Comparison of ENCODE assay signal across 34 cellular contexts in genomic region chr6:145260491-145260890, GRCh38.
"Had no signal": no experiment of that assay in that cellular context is flagged by ENCODE, and none has a peak within 500 bp of the region (broad histone marks: within the 10 kb centered on the region; RNA-seq: fewer than 3 reads in every experiment).

No MANE protein-coding gene starts in this region.

- H3K27ac ChIP-seq: KMS-11 had no signal

- H3K4me2 ChIP-seq: KMS-11 had no signal

- H3K9me3 ChIP-seq: MG63 had no signal

- DNase-seq: Karpas-422, Kasumi-1, MG63, MM.1S, MV-4-11, NCI-H1048, NCI-H1092, NCI-H1092 treated with DMSO at 0.1 percent for 48 hours, NCI-H1105, NCI-H1105 treated with DMSO at 0.1 percent for 48 hours, NCI-H1417, NCI-H1417 treated with DMSO at 0.1 percent for 48 hours, NCI-H1436, NCI-H1436 treated with DMSO at 0.1 percent for 48 hours, NCI-H146, NCI-H1694, NCI-H1694 treated with DMSO at 0.1 percent for 48 hours, NCI-H187, NCI-H187 treated with DMSO at 0.1 percent for 48 hours, NCI-H1930, NCI-H2029, NCI-H2029 treated with DMSO at 0.1 percent for 48 hours, NCI-H2081, NCI-H2081 treated with DMSO at 0.1 percent for 48 hours, NCI-H2107, NCI-H2171, NCI-H2171 treated with DMSO at 0.1 percent for 48 hours, NCI-H2227 treated with DMSO at 0.1 percent for 48 hours, NCI-H226, NCI-H345, NCI-H446, NCI-H446 treated with DMSO at 0.1 percent for 48 hours, NCI-H510A had no signal

- H3K27me3 ChIP-seq: MG63 had no signal

- H3K36me3 ChIP-seq: MG63 had no signal

- H3K4me3 ChIP-seq: MG63 had no signal

- H3K9ac ChIP-seq: KMS-11 had no signal
